8 cellular contexts compared by ENCODE assay signal in genomic region chr1:201888282-201889033, GRCh38. TPM values are rescaled to one million over a fixed set of nuclear protein-coding genes. Genes with fewer than 3 reads are reported as not detected.
DNase-seq lines count a peak whose midpoint lies in the region; ATAC-seq and TF ChIP-seq lines count a peak whose summit lies in the region.

Gene SHISA4, plus strand, starts transcription at chr1:201888898. Its CDS starts 97 bp downstream, at chr1:201888995.

- TF ChIP-seq CTCF in nephron (IDR thresholded peaks at IDR 0.05; ENCODE audit: unreplicated experiment in 3 of 3), result no peak

- H3K4me3 Mint-ChIP-seq in activated naive CD8-positive, alpha-beta T cell treated with anti-CD3 and anti-CD28 coated beads for 36 hours, result peak within 1 kb of the TSS; percentile 23
- H3K4me3 Mint-ChIP-seq in nephron, result peak within 1 kb of the TSS; percentile 85 to 87 (median 85)

- no peaks in the 10 kb centered on the region for H3K36me3 Mint-ChIP-seq in activated naive CD8-positive, alpha-beta T cell treated with anti-CD3 and anti-CD28 coated beads for 36 hours
- H3K36me3 Mint-ChIP-seq in nephron (ENCODE audit: low read depth), result no peaks in the 10 kb centered on the region

- H3K27ac Mint-ChIP-seq in activated naive CD8-positive, alpha-beta T cell treated with anti-CD3 and anti-CD28 coated beads for 36 hours, result no peak within 1 kb of the TSS
- H3K27ac Mint-ChIP-seq in nephron, result peak within 1 kb of the TSS in 1 of 3 experiments; percentile 25

- ATAC-seq in HG03442 (IDR thresholded peaks at IDR 0.05; ENCODE audit: unreplicated experiment) (no peak), GM19455 (IDR thresholded peaks at IDR 0.05; ENCODE audit: unreplicated experiment) (no peak)

- peaks cover 43% of the 10 kb centered on the region for H3K27me3 Mint-ChIP-seq in activated naive CD8-positive, alpha-beta T cell treated with anti-CD3 and anti-CD28 coated beads for 36 hours
- H3K27me3 Mint-ChIP-seq in nephron (ENCODE audit: low read depth), result peaks cover 20% of the 10 kb centered on the region

- H3K4me1 Mint-ChIP-seq in activated naive CD8-positive, alpha-beta T cell treated with anti-CD3 and anti-CD28 coated beads for 36 hours, result peaks cover 5% of the 10 kb centered on the region
- H3K4me1 Mint-ChIP-seq in nephron, result peaks cover 19% of the 10 kb centered on the region

- no peaks in the 10 kb centered on the region for H3K9me3 Mint-ChIP-seq in activated naive CD8-positive, alpha-beta T cell treated with anti-CD3 and anti-CD28 coated beads for 36 hours
- no peaks in the 10 kb centered on the region for H3K9me3 Mint-ChIP-seq in nephron

- in situ Hi-C loops in Caki2 (cut with HindIII; ENCODE audit: low pct_unique_long_range_greater_than_20kb, low sequenced_read_pairs), result no loop called here

- peak; percentile 93 for DNase-seq in Caki2 (ENCODE audit: low read depth)
- peak; percentile 89 for DNase-seq in M059J (ENCODE audit: low read depth)
- peak; percentile 19 for DNase-seq in activated naive CD8-positive, alpha-beta T cell treated with anti-CD3 and anti-CD28 coated beads for 36 hours
- no peak for DNase-seq in glomerular endothelial cell (ENCODE audit: extremely low read depth, low read depth, low spot score)
- DNase-seq in SK-N-DZ (ENCODE audit: low spot score), result no peak

RNA-seq across cellular contexts. Expression of gene SHISA4, which starts in this region (rescaled TPM):
- 36.4 and 36.9 TPM in 2 replicates for total RNA-seq in Caki2 (2014; rRNA removed; shearing (Covaris generic); ENCODE audit: low replicate concordance)
- 63.9 and 64.2 TPM in 2 replicates for total RNA-seq in M059J (2014; rRNA removed; shearing (Covaris generic))
- not detected for total RNA-seq in activated naive CD8-positive, alpha-beta T cell treated with anti-CD3 and anti-CD28 coated beads for 36 hours
- total RNA-seq in glomerular endothelial cell, result 23.6 and 35.2 TPM in 2 replicates
- 0.80 and 1.4 TPM in 2 replicates for polyA plus RNA-seq in SK-N-DZ (2014; cell fraction: cytosol; rRNA removed)
- 3.4 and 5.6 TPM in 2 replicates for polyA plus RNA-seq in SK-N-DZ (2014; cell fraction: nucleus; rRNA removed)

Comparison
In these comparisons a context has a peak if more than half of its experiments do, and no peak if none do; other contexts are left out.
1. RNA of gene SHISA4 (total RNA-seq): 63.9 to 64.2 TPM in M059J, 36.4 to 36.9 TPM in Caki2 and 23.6 to 35.2 TPM in glomerular endothelial cell; not detected in activated naive CD8-positive, alpha-beta T cell treated with anti-CD3 and anti-CD28 coated beads for 36 hours; every median in the first group is over 10 times any median in the second.
2. Peak in DNase-seq in activated naive CD8-positive, alpha-beta T cell treated with anti-CD3 and anti-CD28 coated beads for 36 hours; RNA of the gene not detected or under 1 TPM.
3. DNase-seq: peak in Caki2 (single experiment) and M059J (single experiment); none in glomerular endothelial cell (single experiment) and SK-N-DZ (single experiment).